In genomic region chr18:5132987-5133386, GRCh38 we compare ENCODE assay signal across 32 cellular contexts.
"Had no signal": no experiment of that assay in that cellular context is flagged by ENCODE, and none has a peak within 500 bp of the region (broad histone marks: within the 10 kb centered on the region; RNA-seq: fewer than 3 reads in every experiment).

No MANE protein-coding gene starts in this region.

- H3K4me1 ChIP-seq: SJCRH30 had no signal

- H3K4me3 ChIP-seq: MG63, PC-9, SJCRH30, SK-N-MC had no signal

- H3K27me3 ChIP-seq: MG63, SJCRH30 had no signal

- H3K36me3 ChIP-seq: MG63, SJCRH30 had no signal

- FAIRE-seq: RCC 7860 had no signal

- ATAC-seq: Panc1, Right ventricle myocardium inferior, SK-N-SH treated with all-trans-retinoic acid at 6 μM for 48 hours had no signal

- DNase-seq: Kasumi-1, KG1, MG63, NCI-H1048, NCI-H1092 treated with DMSO at 0.1 percent for 48 hours, NCI-H1105 treated with DMSO at 0.1 percent for 48 hours, NCI-H1417, NCI-H1436, NCI-H146, NCI-H1694, NCI-H187, NCI-H1930, NCI-H2029 treated with DMSO at 0.1 percent for 48 hours, NCI-H2081 treated with DMSO at 0.1 percent for 48 hours, NCI-H2171 treated with DMSO at 0.1 percent for 48 hours, NCI-H2227 treated with DMSO at 0.1 percent for 48 hours, NCI-H345, NCI-H446, NCI-H510A treated with DMSO at 0.1 percent for 48 hours, NCI-H524 treated with DMSO at 0.1 percent for 48 hours, NCI-H526 treated with DMSO at 0.1 percent for 48 hours, NCI-H774, PC-9, SHP77, SIG-M5, SJCRH30 had no signal

- H3K27ac ChIP-seq: PC-9, RWPE1, SJCRH30, SK-N-MC had no signal

- H3K9me3 ChIP-seq: MG63, SJCRH30 had no signal
